Comparison of ENCODE assay signal across 14 cellular contexts in genomic region chr7:84477786-84478405, GRCh38.
A peak's percentile ranks its signal among the peaks of the same experiment; 100 is the strongest.
DNase-seq lines count a peak whose midpoint lies in the region; TF ChIP-seq lines count a peak whose summit lies in the region.
"Had no signal": no experiment of that assay in that cellular context is flagged by ENCODE, and none has a peak within 500 bp of the region (broad histone marks: within the 10 kb centered on the region; RNA-seq: fewer than 3 reads in every experiment).

No MANE protein-coding gene starts in this region.

- no peaks in the 10 kb centered on the region for H4K20me1 ChIP-seq in OCI-LY1 (ENCODE audit: insufficient read depth, low read length)

- H3K4me1 Mint-ChIP-seq in endodermal cell = peaks cover 29% of the 10 kb centered on the region
- H3K4me1 Mint-ChIP-seq: B cell; CD4-positive, alpha-beta memory T cell had no signal

- H3K79me2 ChIP-seq in OCI-LY1 (ENCODE audit: insufficient read depth, low read length) = no peaks in the 10 kb centered on the region

- peak; percentile 89 for TF ChIP-seq EP300 in Ishikawa (IDR thresholded peaks at IDR 0.05; ENCODE audit: borderline replicate concordance)

- H3K36me3 Mint-ChIP-seq in endodermal cell (ENCODE audit: low read depth) = no peaks in the 10 kb centered on the region
- H3K36me3 Mint-ChIP-seq: CD4-positive, alpha-beta memory T cell had no signal

- no peak for TF ChIP-seq RAD21 in Ishikawa (IDR thresholded peaks at IDR 0.05; ENCODE audit: low read depth)

- H3K27ac Mint-ChIP-seq in endodermal cell = peak overlapping the region; percentile 70
- H3K27ac Mint-ChIP-seq: B cell; CD4-positive, alpha-beta memory T cell had no signal

- H3K9me2 ChIP-seq in OCI-LY1 (ENCODE audit: low read depth, low read length) = no peaks in the 10 kb centered on the region

- no peak overlapping the region for H3K4me2 ChIP-seq in OCI-LY1 (ENCODE audit: low read length)

- H3K27ac ChIP-seq in OCI-LY1 (ENCODE audit: low read depth, low read length, poor library complexity, severe bottlenecking) (no peak overlapping the region), endodermal cell (ENCODE audit: low read depth, low read length) (no peak overlapping the region)
- H3K27ac ChIP-seq: SJSA1 had no signal

- H3F3A ChIP-seq in OCI-LY1 (ENCODE audit: insufficient read depth, low read length) = no peaks in the 10 kb centered on the region

- H3K4me3 ChIP-seq in OCI-LY1 (ENCODE audit: low read depth, low read length, poor library complexity, severe bottlenecking) (no peak overlapping the region), endodermal cell (ENCODE audit: low read length) (no peak overlapping the region)
- H3K4me3 ChIP-seq: SJSA1 had no signal

- H3K9me3 ChIP-seq in OCI-LY1 (ENCODE audit: low read length) (no peaks in the 10 kb centered on the region), endodermal cell (ENCODE audit: control insufficient read depth, low read length) (no peaks in the 10 kb centered on the region)
- H3K9me3 ChIP-seq: SJSA1 had no signal

- no peak overlapping the region for H3K9ac ChIP-seq in OCI-LY1 (ENCODE audit: low read length)
- no peak overlapping the region for H3K9ac ChIP-seq in endodermal cell (ENCODE audit: extremely low read depth, low read length, poor library complexity, severe bottlenecking)

- no peaks in the 10 kb centered on the region for H3K36me3 ChIP-seq in OCI-LY1 (ENCODE audit: insufficient read depth, low read length)
- H3K36me3 ChIP-seq in endodermal cell (ENCODE audit: control insufficient read depth, insufficient read depth, low read length) = no peaks in the 10 kb centered on the region
- H3K36me3 ChIP-seq: SJSA1 had no signal

- no peaks in the 10 kb centered on the region for H3K9me3 Mint-ChIP-seq in endodermal cell

- WGBS in endodermal cell (ENCODE audit: insufficient coverage in 1 of 2, insufficient read length in 1 of 2), 2 experiments = 79 to 89% methylated on average over 3 to 4 of the region's 4 CpGs

- peaks cover 2% of the 10 kb centered on the region for H3K27me3 Mint-ChIP-seq in endodermal cell (ENCODE audit: insufficient read depth)
- H3K27me3 Mint-ChIP-seq: B cell had no signal

- H3K27me3 ChIP-seq in OCI-LY1 (ENCODE audit: insufficient read depth, low read length) (no peaks in the 10 kb centered on the region), endodermal cell (ENCODE audit: control insufficient read depth, insufficient read depth, low read length, poor library complexity, severe bottlenecking) (peaks cover 5% of the 10 kb centered on the region)
- H3K27me3 ChIP-seq: SJSA1 had no signal

- DNase-seq in endodermal cell (peak; percentile 65), left kidney (ENCODE audit: low read depth, low spot score) (peak; percentile 50), putamen (ENCODE audit: low spot score) (no peak), NCI-H345 (lab: John Stamatoyannopoulos, UW) (no peak), NCI-H748 treated with DMSO at 0.1 percent for 48 hours (lab: John Stamatoyannopoulos, UW) (no peak), SW 1271 (lab: John Stamatoyannopoulos, UW) (no peak)
- DNase-seq: CD4-positive, alpha-beta memory T cell; NCI-H1105 treated with DMSO at 0.1 percent for 48 hours; NCI-H187; NCI-H446 treated with DMSO at 0.1 percent for 48 hours had no signal

- no peak overlapping the region for H3K4me3 Mint-ChIP-seq in endodermal cell
- H3K4me3 Mint-ChIP-seq: B cell; CD4-positive, alpha-beta memory T cell had no signal

- H3K4me1 ChIP-seq in OCI-LY1 (ENCODE audit: insufficient read depth, low read length, severe bottlenecking) = no peaks in the 10 kb centered on the region
- peaks cover 3% of the 10 kb centered on the region for H3K4me1 ChIP-seq in endodermal cell (ENCODE audit: control insufficient read depth, insufficient read depth, low read length)

- peak overlapping the region; percentile 10; the same call in 1 of the 2 replicates for H2AFZ ChIP-seq in OCI-LY1 (ENCODE audit: low read length)

- TF ChIP-seq CTCF in OCI-LY1 (IDR thresholded peaks at IDR 0.05; ENCODE audit: low read length) (no peak), endodermal cell (conservative IDR thresholded peaks at IDR 0.05) (no peak)

TF ChIP-seq in Ishikawa, 13 proteins besides CTCF, POLR2A, EP300 and RAD21:
- no peak for TF ChIP-seq YY1 (IDR thresholded peaks at IDR 0.05; ENCODE audit: low read depth)
- TF ChIP-seq NFIC (IDR thresholded peaks at IDR 0.05) = peak; percentile 46; the same call in 1 of the 2 replicates
- peak; percentile 64; the same call in 1 of the 2 replicates for TF ChIP-seq EGR1 (IDR thresholded peaks at IDR 0.05)
- peak; percentile 83 for TF ChIP-seq TCF12 (IDR thresholded peaks at IDR 0.05; ENCODE audit: low read depth)
- TF ChIP-seq TEAD4 (IDR thresholded peaks at IDR 0.05) = peak; percentile 60
- peak; percentile 88 for TF ChIP-seq FOXM1 (IDR thresholded peaks at IDR 0.05; ENCODE audit: borderline replicate concordance, low read depth)
- TF ChIP-seq REST (IDR thresholded peaks at IDR 0.05; ENCODE audit: low read depth) = no peak
- TF ChIP-seq CREB1 (IDR thresholded peaks at IDR 0.05; ENCODE audit: low read depth) = no peak
- no peak for TF ChIP-seq USF1 (IDR thresholded peaks at IDR 0.05)

Comparison
In these comparisons a context has a peak if more than half of its experiments do, and no peak if none do; other contexts are left out.
1. DNase-seq: peak in endodermal cell (single experiment) and left kidney (single experiment); none in putamen (single experiment), NCI-H345 (single experiment), NCI-H748 treated with DMSO at 0.1 percent for 48 hours (single experiment) and SW 1271 (0 of 2).